2 cellular contexts compared by ENCODE assay signal in the genomic region with DNA sequence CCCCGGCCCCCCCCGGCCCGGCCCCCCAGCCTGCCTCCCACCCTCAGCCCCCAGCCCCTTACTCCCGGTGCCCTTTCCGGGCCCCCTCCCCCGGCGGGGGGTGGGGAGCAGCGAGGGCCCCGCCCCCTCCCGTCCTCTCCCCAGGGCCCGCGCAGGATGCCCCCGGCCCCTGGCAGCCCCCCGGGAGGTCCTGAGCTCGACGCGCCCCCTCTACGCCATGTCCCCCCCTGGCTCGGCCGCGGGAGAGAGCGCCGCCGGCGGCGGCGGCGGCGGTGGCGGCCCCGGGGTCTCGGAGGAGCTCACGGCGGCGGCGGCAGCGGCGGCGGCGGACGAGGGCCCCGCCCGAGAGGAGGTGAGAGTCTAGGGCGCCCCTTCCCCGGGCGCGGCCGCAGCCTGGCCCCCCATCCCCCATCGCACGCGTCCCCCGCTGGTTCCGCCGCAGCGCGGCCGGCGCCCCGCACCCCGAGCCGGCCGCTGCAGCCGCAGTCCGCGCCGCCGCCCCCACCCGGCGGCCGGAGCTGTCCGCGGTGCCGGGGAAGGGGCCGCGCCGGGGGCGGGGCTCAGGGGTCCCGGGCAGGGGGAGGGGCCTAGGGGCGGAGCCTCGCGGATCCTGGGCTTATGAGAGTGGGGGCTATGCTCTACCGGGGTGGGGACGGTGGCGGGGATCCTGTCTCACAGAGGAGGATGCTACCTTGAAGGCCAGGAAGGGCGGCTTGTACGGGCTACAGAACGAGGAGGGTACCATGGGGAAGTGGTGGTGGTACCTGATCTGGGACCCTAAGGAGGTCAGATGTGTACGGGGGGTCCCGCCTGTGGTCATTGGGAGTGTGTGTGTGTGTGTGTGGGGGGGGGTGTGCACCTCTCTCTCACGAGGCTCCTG.
TF ChIP-seq lines count a peak whose summit lies in the region.

No MANE protein-coding gene starts in this region.

TF ChIP-seq in H1, 55 proteins besides CTCF, POLR2A, EP300 and RAD21:
- TF ChIP-seq TAF1 (IDR thresholded peaks at IDR 0.05; ENCODE audit: low read depth, low read length) (peak; percentile 25; the same call in 1 of the 2 replicates), SP4 (IDR thresholded peaks at IDR 0.05; ENCODE audit: low read length) (no peak), CHD2 (IDR thresholded peaks at IDR 0.05; ENCODE audit: low read length) (no peak), RFX5 (IDR thresholded peaks at IDR 0.05; ENCODE audit: borderline replicate concordance, low read depth, low read length) (no peak)

TF ChIP-seq in GM12891, 5 proteins besides CTCF, POLR2A, EP300 and RAD21:
- TF ChIP-seq TAF1 (IDR thresholded peaks at IDR 0.05; ENCODE audit: low read depth, low read length) (no peak), PAX5 (IDR thresholded peaks at IDR 0.05; ENCODE audit: insufficient read depth, low read length, severe bottlenecking) (no peak), SPI1 (IDR thresholded peaks at IDR 0.05; ENCODE audit: low read depth, low read length) (no peak), POU2F2 (IDR thresholded peaks at IDR 0.05; ENCODE audit: low read depth, low read length) (no peak), POLR2AphosphoS5 (IDR thresholded peaks at IDR 0.05; ENCODE audit: low read depth, low read length) (no peak)
TF ChIP-seq in GM12891: peak in this region for 0.
